In genomic region chr12:106251636-106252035, GRCh38 we compare ENCODE assay signal across 17 cellular contexts. TPM values are rescaled to one million over a fixed set of nuclear protein-coding genes. Genes with fewer than 3 reads are reported as not detected.
DNase-seq lines count a peak whose midpoint lies in the region; ATAC-seq and TF ChIP-seq lines count a peak whose summit lies in the region.
"Had no signal": no experiment of that assay in that cellular context is flagged by ENCODE, and none has a peak within 500 bp of the region (broad histone marks: within the 10 kb centered on the region; RNA-seq: fewer than 3 reads in every experiment).

No MANE protein-coding gene starts in this region.

- DNase-seq in A673 (ENCODE audit: low spot score), result peak; percentile 17
- DNase-seq in GM03348 (ENCODE audit: low spot score), result peak; percentile 62
- peak; percentile 39 for DNase-seq in RPMI7951 (ENCODE audit: low read depth)
- peak; percentile 63 for DNase-seq in islet precursor cell
- no peak for DNase-seq in activated CD4-positive, alpha-beta T cell treated with anti-CD3 and anti-CD28 coated beads for 4 hours
- no peak for DNase-seq in left ventricle myocardium inferior
- DNase-seq: activated T-cell treated with anti-CD3 and anti-CD28 coated beads, Interleukin-2, amount 50 U/mL, for 48 hours; body of pancreas; GDM1; mesendoderm; stimulated activated CD4-positive, alpha-beta T cell treated with anti-CD3 and anti-CD28 coated beads, Interleukin-4, amount 100 ng/mL, for 1 hour; stimulated activated naive CD4-positive, alpha-beta T cell treated with Interleukin-2 at 50 U/mL for 16 hours had no signal

- intact Hi-C loops in A673 (cut with micrococcal nuclease; ENCODE audit: unreplicated experiment), result no loop called here
- intact Hi-C loops in left ventricle myocardium inferior (cut with micrococcal nuclease), result no loop called here

- POLR2A ChIA-PET in A673 (lab: Charles Lee; ENCODE audit: low non-redundant PET), result no interaction called here

- no peaks in the 10 kb centered on the region for H3K4me1 ChIP-seq in A673 (ENCODE audit: insufficient read depth, low read length, poor library complexity, severe bottlenecking)
- peaks cover 26% of the 10 kb centered on the region for H3K4me1 ChIP-seq in left ventricle myocardium inferior

- H3K27ac ChIP-seq in A673 (ENCODE audit: low read depth, low read length, poor library complexity, severe bottlenecking) (no peak overlapping the region), left ventricle myocardium inferior (replicated peaks) (no peak overlapping the region)
- H3K27ac ChIP-seq: BLaER1, body of pancreas, SJSA1, VCaP had no signal

- H3K9me3 ChIP-seq in A673 (ENCODE audit: low read depth, low read length, poor library complexity, severe bottlenecking) (no peaks in the 10 kb centered on the region), left ventricle myocardium inferior (replicated peaks) (no peaks in the 10 kb centered on the region)
- H3K9me3 ChIP-seq: BLaER1, body of pancreas, SJSA1 had no signal

- ATAC-seq in GM18867 (IDR thresholded peaks at IDR 0.05; ENCODE audit: unreplicated experiment) (no peak), HG02884 (IDR thresholded peaks at IDR 0.05; ENCODE audit: unreplicated experiment) (no peak)
- ATAC-seq: body of pancreas had no signal

- H3K36me3 ChIP-seq in A673 (ENCODE audit: insufficient read depth, low read length, poor library complexity, severe bottlenecking) (no peaks in the 10 kb centered on the region), left ventricle myocardium inferior (no peaks in the 10 kb centered on the region)
- H3K36me3 ChIP-seq: BLaER1 had no signal

- BruUV-seq in A673 (replicated peaks; lab: Mats Ljungman, UMichigan), result no TSS peak

- TF ChIP-seq CTCF in A673 (conservative IDR thresholded peaks at IDR 0.05; ENCODE audit: low read depth, low read length) (no peak), left ventricle myocardium inferior (IDR thresholded peaks at IDR 0.05; ENCODE audit: borderline replicate concordance) (no peak)

- H3K4me3 ChIP-seq in A673 (ENCODE audit: low read depth, low read length, poor library complexity, severe bottlenecking) (no peak overlapping the region), left ventricle myocardium inferior (no peak overlapping the region)
- H3K4me3 ChIP-seq: BLaER1, body of pancreas, SJSA1 had no signal

- CTCF ChIA-PET in A673 (lab: Charles Lee), result interaction anchor here (0.6 kb wide), 1 partner anchor 84 kb away, joined by 5 read pairs; no protein-coding TSS in a partner anchor

- H3K27me3 ChIP-seq in A673 (replicated peaks; ENCODE audit: insufficient read depth, low read depth, low read length, poor library complexity) (no peaks in the 10 kb centered on the region), left ventricle myocardium inferior (ENCODE audit: low read depth) (no peaks in the 10 kb centered on the region)
- H3K27me3 ChIP-seq: BLaER1, body of pancreas, SJSA1 had no signal

RNA-seq across cellular contexts. Expression of gene CKAP4, which starts 3.8 kb away (rescaled TPM):
- total RNA-seq in A673 (2021) (81.8 and 89.4 TPM in 2 replicates), left ventricle myocardium inferior (51.8 TPM)
- 61.0 and 67.1 TPM in 2 replicates for total RNA-seq in RPMI7951 (2014; rRNA removed; shearing (Covaris generic))

RNA-seq across cellular contexts. Expression of gene TCP11L2, which starts 50.9 kb away (rescaled TPM):
- total RNA-seq in A673 (2021) (0.39 and 3.0 TPM in 2 replicates), left ventricle myocardium inferior (126 TPM)
- total RNA-seq in RPMI7951 (2014; rRNA removed; shearing (Covaris generic)), result 3.4 and 5.5 TPM in 2 replicates

Comparison
In these comparisons a context has a peak if more than half of its experiments do, and no peak if none do; other contexts are left out.
1. DNase-seq: peak in A673 (single experiment), GM03348 (single experiment), RPMI7951 (single experiment) and islet precursor cell (single experiment); none in activated CD4-positive, alpha-beta T cell treated with anti-CD3 and anti-CD28 coated beads for 4 hours (0 of 2) and left ventricle myocardium inferior (single experiment).
2. RNA of gene TCP11L2, which starts 50.9 kb away (total RNA-seq): 126 TPM in left ventricle myocardium inferior (single experiment); 3.4 to 5.5 TPM in RPMI7951 and 0.39 to 3.0 TPM in A673; every median in the first group is over 10 times any median in the second.